10 cellular contexts compared by ENCODE assay signal in genomic region chr17:40598021-40598927, GRCh38. TPM values are rescaled to one million over a fixed set of nuclear protein-coding genes. Genes with fewer than 3 reads are reported as not detected.
DNase-seq lines count a peak whose midpoint lies in the region; ATAC-seq and TF ChIP-seq lines count a peak whose summit lies in the region.
"Had no signal": no experiment of that assay in that cellular context is flagged by ENCODE, and none has a peak within 500 bp of the region (broad histone marks: within the 10 kb centered on the region; RNA-seq: fewer than 3 reads in every experiment).

No MANE protein-coding gene starts in this region.

- H3K9me3 ChIP-seq in right atrium auricular region (no peaks in the 10 kb centered on the region), GM23248 (ENCODE audit: low read depth) (no peaks in the 10 kb centered on the region)

- peak overlapping the region; percentile 72 for H3K4me3 Mint-ChIP-seq in activated naive CD8-positive, alpha-beta T cell treated with anti-CD3 and anti-CD28 coated beads for 36 hours

- no peak overlapping the region for H3K4me2 ChIP-seq in GM23248 (ENCODE audit: unreplicated experiment)

- intact Hi-C loops in Right ventricle myocardium superior (cut with DNase I) = no loop called here
- intact Hi-C loops in dorsolateral prefrontal cortex (cut with DNase I) = no loop called here

- ATAC-seq in Right ventricle myocardium superior (ENCODE audit: poor library complexity) = no peak

- H4K20me1 ChIP-seq in GM23248 (ENCODE audit: insufficient read depth) = no peaks in the 10 kb centered on the region

- TF ChIP-seq CTCF in right atrium auricular region (IDR thresholded peaks at IDR 0.05) (no peak), dorsolateral prefrontal cortex (IDR thresholded peaks at IDR 0.05 in 54 of 56, conservative IDR thresholded peaks at IDR 0.05 in 2 of 56; ENCODE audit: low read depth in 1 of 56, partially characterized antibody in 56 of 56) (no peak)

- H3K4me1 ChIP-seq in right atrium auricular region = no peaks in the 10 kb centered on the region
- H3K4me1 ChIP-seq in GM23248 (ENCODE audit: insufficient read depth) = no peaks in the 10 kb centered on the region

- H3K27ac ChIP-seq in right atrium auricular region (peak overlapping the region in 1 of 2 donors; percentile 30), GM23248 (no peak overlapping the region), dorsolateral prefrontal cortex (peak overlapping the region in 7 of 59 donors; percentile 7 to 65 (median 20))

- in situ Hi-C loops in GM23248 (cut with MboI) (no loop called here), ACHN (cut with HindIII; ENCODE audit: low pct_ligation_motif_present, low pct_unique_long_range_greater_than_20kb, low sequenced_read_pairs) (no loop called here)

- H3K4me3 ChIP-seq in right atrium auricular region (no peak overlapping the region), GM23248 (no peak overlapping the region), dorsolateral prefrontal cortex (no peak overlapping the region)

- no peaks in the 10 kb centered on the region for H3K27me3 Mint-ChIP-seq in activated naive CD8-positive, alpha-beta T cell treated with anti-CD3 and anti-CD28 coated beads for 36 hours

- 70 to 73% methylated on average over 16 of the region's 16 CpGs for WGBS in GM23248 (ENCODE audit: low coverage in 1 of 2, low lambda C conversion rate in 2 of 2, missing lambda C conversion rate in 2 of 2), 2 experiments

- H3K9me3 Mint-ChIP-seq in activated naive CD8-positive, alpha-beta T cell treated with anti-CD3 and anti-CD28 coated beads for 36 hours = peaks cover 22% of the 10 kb centered on the region

- H3K36me3 ChIP-seq in right atrium auricular region = no peaks in the 10 kb centered on the region
- no peaks in the 10 kb centered on the region for H3K36me3 ChIP-seq in GM23248 (ENCODE audit: low read depth)

- peak overlapping the region; percentile 98 for H3K27ac Mint-ChIP-seq in activated naive CD8-positive, alpha-beta T cell treated with anti-CD3 and anti-CD28 coated beads for 36 hours

- H3K27me3 ChIP-seq in right atrium auricular region (no peaks in the 10 kb centered on the region), GM23248 (replicated peaks; ENCODE audit: insufficient read depth) (0 out of 2 replicates have a peak, but pooled peaks cover 11% of the 10 kb centered on the region), dorsolateral prefrontal cortex (no peaks in the 10 kb centered on the region)

- H3K9me2 ChIP-seq in GM23248 (ENCODE audit: insufficient read depth) = no peaks in the 10 kb centered on the region

- peaks cover 30% of the 10 kb centered on the region for H3K36me3 Mint-ChIP-seq in activated naive CD8-positive, alpha-beta T cell treated with anti-CD3 and anti-CD28 coated beads for 36 hours

- peaks cover 92% of the 10 kb centered on the region for H3K4me1 Mint-ChIP-seq in activated naive CD8-positive, alpha-beta T cell treated with anti-CD3 and anti-CD28 coated beads for 36 hours

- no peak overlapping the region for H2AFZ ChIP-seq in GM23248

- no peak overlapping the region for H3K9ac ChIP-seq in GM23248

- H3K79me2 ChIP-seq in GM23248 (ENCODE audit: insufficient read depth) = no peaks in the 10 kb centered on the region

- no peaks in the 10 kb centered on the region for H3F3A ChIP-seq in GM23248 (ENCODE audit: insufficient read depth)

- DNase-seq in right atrium auricular region (ENCODE audit: low spot score) (peak; percentile 42), Right ventricle myocardium superior (no peak), GM23248 (no peak), ACHN (no peak), dorsolateral prefrontal cortex (no peak), dedifferentiated amniotic fluid mesenchymal stem cell (ENCODE audit: extremely low spot score) (no peak)
- peak; percentile 82 for DNase-seq in activated naive CD8-positive, alpha-beta T cell treated with anti-CD3 and anti-CD28 coated beads for 36 hours
- peak; percentile 90 for DNase-seq in stimulated activated CD4-positive, alpha-beta T cell treated with anti-CD3 and anti-CD28 coated beads, Interleukin-15, amount 100 ng/mL, for 24 hours
- DNase-seq: foreskin fibroblast, NCI-H345 had no signal

RNA-seq across cellular contexts. Expression of gene CCR7, which starts 33.0 kb away (rescaled TPM):
- total RNA-seq in right atrium auricular region = under 1 TPM in 1 of 2 donors, not detected in 1; 0.28 TPM
- total RNA-seq in Right ventricle myocardium superior = not detected
- total RNA-seq in activated naive CD8-positive, alpha-beta T cell treated with anti-CD3 and anti-CD28 coated beads for 36 hours = 100 to 1,000 TPM; 260 to 274 TPM
- total RNA-seq in GM23248 (2014; rRNA removed; shearing (Covaris generic)) = not detected in 2 replicates
- polyA plus RNA-seq in GM23248 (2016; fragmentation: Nextera tagmentation; extraction: Ambion mirVana) = 0.68 and 1.2 TPM in 2 replicates
- under 1 TPM in 4 of 120 experiments, not detected in 116; 0.25 to 0.49 (median 0.30) TPM for total RNA-seq in dorsolateral prefrontal cortex

RNA-seq across cellular contexts. Expression of gene SMARCE1, which starts 49.3 kb away (rescaled TPM):
- 10 to 100 TPM; 50.4 to 54.9 TPM for total RNA-seq in right atrium auricular region
- 49.5 TPM for total RNA-seq in Right ventricle myocardium superior
- 100 to 1,000 TPM; 107 to 118 TPM for total RNA-seq in activated naive CD8-positive, alpha-beta T cell treated with anti-CD3 and anti-CD28 coated beads for 36 hours
- total RNA-seq in GM23248 (2014; rRNA removed; shearing (Covaris generic)) = 67.4 and 75.8 TPM in 2 replicates
- 133 and 144 TPM in 2 replicates for polyA plus RNA-seq in GM23248 (2016; fragmentation: Nextera tagmentation; extraction: Ambion mirVana)
- total RNA-seq in dorsolateral prefrontal cortex = 10 to 100 TPM; 34.6 to 67.5 (median 47.0) TPM

Comparison
In these comparisons a context has a peak if more than half of its experiments do, and no peak if none do; other contexts are left out.
1. DNase-seq: peak in right atrium auricular region (single experiment), activated naive CD8-positive, alpha-beta T cell treated with anti-CD3 and anti-CD28 coated beads for 36 hours (single experiment) and stimulated activated CD4-positive, alpha-beta T cell treated with anti-CD3 and anti-CD28 coated beads, Interleukin-15, amount 100 ng/mL, for 24 hours (single experiment); none in Right ventricle myocardium superior (single experiment), GM23248 (single experiment), ACHN (single experiment), dorsolateral prefrontal cortex (0 of 10) and dedifferentiated amniotic fluid mesenchymal stem cell (single experiment).
2. RNA of gene CCR7, which starts 33.0 kb away (total RNA-seq): 260 to 274 TPM in activated naive CD8-positive, alpha-beta T cell treated with anti-CD3 and anti-CD28 coated beads for 36 hours; 0.28 TPM in right atrium auricular region, not detected in Right ventricle myocardium superior (single experiment), not detected in GM23248 and 0.25 to 0.49 TPM in dorsolateral prefrontal cortex; every median in the first group is over 100 times any median in the second.